ENCODE assay signal across 8 cellular contexts in genomic region chr19:12788682-12789097, GRCh38. TPM values are rescaled to one million over a fixed set of nuclear protein-coding genes. Genes with fewer than 3 reads are reported as not detected.
DNase-seq lines count a peak whose midpoint lies in the region; ATAC-seq, FAIRE-seq and TF ChIP-seq lines count a peak whose summit lies in the region.

No MANE protein-coding gene starts in this region.

- H3K9ac ChIP-seq in GM23248, result peak overlapping the region; percentile 98
- peak overlapping the region; percentile 84 for H3K9ac ChIP-seq in mammary epithelial cell (ENCODE audit: insufficient read depth, low read length)
- peak overlapping the region; percentile 97 for H3K9ac ChIP-seq in keratinocyte (ENCODE audit: control insufficient read depth, extremely low read depth, insufficient read depth, low read length)
- H3K9ac ChIP-seq in smooth muscle cell (ENCODE audit: low read depth), result peak overlapping the region; percentile 86

- H4K20me1 ChIP-seq in GM23248 (ENCODE audit: insufficient read depth) (no peaks in the 10 kb centered on the region), mammary epithelial cell (ENCODE audit: insufficient read depth, low read length) (peaks cover 12% of the 10 kb centered on the region), keratinocyte (ENCODE audit: control insufficient read depth, extremely low read depth, insufficient read depth, low read length) (peaks cover 11% of the 10 kb centered on the region), smooth muscle cell (ENCODE audit: low read depth) (peaks cover 20% of the 10 kb centered on the region)

- no peak for FAIRE-seq in keratinocyte (lab: Jason Lieb, UNC)

- in situ Hi-C loops in GM23248 (cut with MboI) (no loop called here), mammary epithelial cell (cut with MboI; ENCODE audit: low sequenced_read_pairs in 2 of 2) (no loop called here)

- no peak for TF ChIP-seq CTCF in RWPE2 (IDR thresholded peaks at IDR 0.05; ENCODE audit: poor library complexity, severe bottlenecking)
- TF ChIP-seq CTCF in mammary epithelial cell (conservative IDR thresholded peaks at IDR 0.05 in 1 of 2, IDR thresholded peaks at IDR 0.05 in 1 of 2; ENCODE audit: extremely low read depth in 1 of 2, insufficient read depth in 1 of 2, low read depth in 1 of 2, low read length in 2 of 2), result no peak
- peak in 1 of 3 experiments; percentile 19 for TF ChIP-seq CTCF in keratinocyte (optimal IDR thresholded peaks at IDR 0.05 in 1 of 3, IDR thresholded peaks at IDR 0.05 in 1 of 3, conservative IDR thresholded peaks at IDR 0.05 in 1 of 3; ENCODE audit: extremely low read depth in 1 of 3, insufficient read depth in 2 of 3, low read length in 3 of 3)
- no peak for TF ChIP-seq CTCF in smooth muscle cell (IDR thresholded peaks at IDR 0.05; ENCODE audit: borderline replicate concordance, insufficient read depth, poor library complexity, severe bottlenecking)

- peak overlapping the region; percentile 99 for H3K27ac ChIP-seq in GM23248
- peak overlapping the region; percentile 99 for H3K27ac ChIP-seq in RWPE2 (ENCODE audit: poor library complexity, severe bottlenecking)
- H3K27ac ChIP-seq in mammary epithelial cell (ENCODE audit: insufficient read depth, low read depth, low read length), result peak overlapping the region; percentile 90
- H3K27ac ChIP-seq in keratinocyte (ENCODE audit: control insufficient read depth, insufficient read depth, low read length), result peak overlapping the region; percentile 98
- peak overlapping the region; percentile 96 for H3K27ac ChIP-seq in smooth muscle cell (ENCODE audit: low read depth)

- dilution Hi-C loops in mammary epithelial cell (cut with HindIII; ENCODE audit: low sequenced_read_pairs), result no loop called here
- dilution Hi-C loops in keratinocyte (cut with MboI; ENCODE audit: extremely low pct_ligation_motif_present, low sequenced_read_pairs), result no loop called here

- H3K4me2 ChIP-seq in GM23248 (ENCODE audit: unreplicated experiment) (peak overlapping the region; percentile 91), mammary epithelial cell (ENCODE audit: insufficient read depth, low read depth, low read length) (peak overlapping the region; percentile 91), keratinocyte (ENCODE audit: control insufficient read depth, extremely low read depth, insufficient read depth, low read depth, low read length) (peak overlapping the region; percentile 99), smooth muscle cell (peak overlapping the region; percentile 89)

- intact Hi-C loops in mammary epithelial cell (cut with micrococcal nuclease), result loop anchor here (1.0 kb wide), 1 partner anchor 10 kb away; no protein-coding TSS in a partner anchor

- H2AFZ ChIP-seq in GM23248, result peak overlapping the region; percentile 12
- H2AFZ ChIP-seq in mammary epithelial cell (ENCODE audit: low read depth, low read length), result peak overlapping the region; percentile 9
- H2AFZ ChIP-seq in keratinocyte (ENCODE audit: control insufficient read depth, low read length), result peak overlapping the region; percentile 46
- H2AFZ ChIP-seq in smooth muscle cell (ENCODE audit: low read depth), result no peak overlapping the region

- no peaks in the 10 kb centered on the region for H3K36me3 ChIP-seq in GM23248 (ENCODE audit: low read depth)
- peaks cover 16% of the 10 kb centered on the region for H3K36me3 ChIP-seq in RWPE2 (ENCODE audit: low read depth)
- H3K36me3 ChIP-seq in mammary epithelial cell (ENCODE audit: insufficient read depth, low read length), result no peaks in the 10 kb centered on the region
- H3K36me3 ChIP-seq in keratinocyte (ENCODE audit: control insufficient read depth in 2 of 2, extremely low read depth in 1 of 2, insufficient read depth in 2 of 2, low read length in 2 of 2), result no peaks in the 10 kb centered on the region
- H3K36me3 ChIP-seq in smooth muscle cell (ENCODE audit: low read depth), result no peaks in the 10 kb centered on the region

- H3F3A ChIP-seq in GM23248 (ENCODE audit: insufficient read depth) (peaks cover 43% of the 10 kb centered on the region), smooth muscle cell (ENCODE audit: low read depth) (peaks cover 55% of the 10 kb centered on the region)

- WGBS in GM23248 (ENCODE audit: low coverage in 1 of 2, low lambda C conversion rate in 2 of 2, missing lambda C conversion rate in 2 of 2), 2 experiments, result 0% methylated on average over 10 to 12 of the region's 12 CpGs
- WGBS in mammary epithelial cell (ENCODE audit: low coverage, missing lambda C conversion rate), result 0% methylated on average over 2 of the region's 12 CpGs
- 5% methylated on average over 5 of the region's 12 CpGs for WGBS in smooth muscle cell (ENCODE audit: low lambda C conversion rate)

- H3K9me2 ChIP-seq in GM23248 (ENCODE audit: insufficient read depth), result no peaks in the 10 kb centered on the region

- H3K9me3 ChIP-seq in GM23248 (ENCODE audit: low read depth) (no peaks in the 10 kb centered on the region), RWPE2 (ENCODE audit: severe bottlenecking) (no peaks in the 10 kb centered on the region), mammary epithelial cell (replicated peaks; ENCODE audit: insufficient read depth, low read length) (no peaks in the 10 kb centered on the region), keratinocyte (ENCODE audit: control insufficient read depth, low read depth, low read length) (no peaks in the 10 kb centered on the region), smooth muscle cell (replicated peaks; ENCODE audit: low read depth) (no peaks in the 10 kb centered on the region)

- H3K9me1 ChIP-seq in keratinocyte (ENCODE audit: control insufficient read depth, extremely low read depth, insufficient read depth, low read length), result no peaks in the 10 kb centered on the region

- no peak for ATAC-seq in RWPE2 (ENCODE audit: low read depth)

- DNase-seq in CD1c-positive myeloid dendritic cell (ENCODE audit: extremely low spot score) (peak; percentile 84), GM23248 (peak; percentile 85), RWPE2 (ENCODE audit: low spot score) (peak; percentile 83), mammary epithelial cell (peak; percentile 78), keratinocyte (ENCODE audit: low read depth, low spot score) (no peak), smooth muscle cell (lab: John Stamatoyannopoulos, UW; ENCODE audit: unreplicated experiment) (peak; percentile 60), NCI-H1930 (lab: John Stamatoyannopoulos, UW) (no peak), cerebellum (ENCODE audit: low spot score) (no peak)

- no TSS peak for BruUV-seq in mammary epithelial cell (replicated peaks; lab: Mats Ljungman, UMichigan)

- CTCF ChIA-PET in mammary epithelial cell (lab: Charles Lee; ENCODE audit: low non-redundant PET), result no interaction called here

- H3K79me2 ChIP-seq in GM23248 (ENCODE audit: insufficient read depth), result peaks cover 19% of the 10 kb centered on the region
- H3K79me2 ChIP-seq in mammary epithelial cell (ENCODE audit: insufficient read depth, low read length), result peaks cover 25% of the 10 kb centered on the region
- peaks cover 19% of the 10 kb centered on the region for H3K79me2 ChIP-seq in keratinocyte (ENCODE audit: control insufficient read depth, insufficient read depth, low read length)
- peaks cover 20% of the 10 kb centered on the region for H3K79me2 ChIP-seq in smooth muscle cell (ENCODE audit: low read depth)

- peaks cover 29% of the 10 kb centered on the region for H3K4me1 ChIP-seq in GM23248 (ENCODE audit: insufficient read depth)
- peaks cover 53% of the 10 kb centered on the region for H3K4me1 ChIP-seq in RWPE2 (ENCODE audit: insufficient read depth, poor library complexity, severe bottlenecking)
- H3K4me1 ChIP-seq in mammary epithelial cell (ENCODE audit: insufficient read depth, low read length), result peaks cover 61% of the 10 kb centered on the region
- H3K4me1 ChIP-seq in keratinocyte (ENCODE audit: control insufficient read depth, extremely low read depth, insufficient read depth, low read length), result peaks cover 58% of the 10 kb centered on the region
- peaks cover 30% of the 10 kb centered on the region for H3K4me1 ChIP-seq in smooth muscle cell (ENCODE audit: low read depth)

- H3K27me3 ChIP-seq in GM23248 (replicated peaks; ENCODE audit: insufficient read depth), result no peaks in the 10 kb centered on the region
- H3K27me3 ChIP-seq in RWPE2 (ENCODE audit: insufficient read depth, poor library complexity, severe bottlenecking), result no peaks in the 10 kb centered on the region
- no peaks in the 10 kb centered on the region for H3K27me3 ChIP-seq in mammary epithelial cell (ENCODE audit: insufficient read depth, low read length)
- H3K27me3 ChIP-seq in keratinocyte (ENCODE audit: control insufficient read depth, extremely low read depth, insufficient read depth, low read length), result no peaks in the 10 kb centered on the region
- no peaks in the 10 kb centered on the region for H3K27me3 ChIP-seq in smooth muscle cell (ENCODE audit: low read depth)

- H3K4me3 ChIP-seq in GM23248, result peak overlapping the region; percentile 93
- peak overlapping the region; percentile 81 for H3K4me3 ChIP-seq in RWPE2 (ENCODE audit: severe bottlenecking)
- H3K4me3 ChIP-seq in mammary epithelial cell (replicated peaks in 1 of 3; ENCODE audit: insufficient read depth in 1 of 3, low read depth in 2 of 3, low read length in 3 of 3), result peak overlapping the region in 1 of 3 experiments; percentile 35
- H3K4me3 ChIP-seq in keratinocyte (ENCODE audit: control insufficient read depth in 2 of 3, extremely low read depth in 1 of 3, insufficient read depth in 2 of 3, low read depth in 1 of 3, low read length in 3 of 3), result peak overlapping the region in 2 of 3 experiments; percentile 48 to 49
- H3K4me3 ChIP-seq in smooth muscle cell, result peak overlapping the region; percentile 98

RNA-seq across cellular contexts. Expression of gene JUNB, which starts 2.6 kb away (rescaled TPM):
- total RNA-seq in GM23248 (2014; rRNA removed; shearing (Covaris generic)), result 159 and 195 TPM in 2 replicates
- polyA plus RNA-seq in GM23248 (2016; fragmentation: Nextera tagmentation; extraction: Ambion mirVana) (95.1 and 96.2 TPM in 2 replicates), mammary epithelial cell (83.3 TPM), keratinocyte (34.9 to 85.1 TPM (median 40.8 TPM) in 3 replicates), smooth muscle cell (1,281 and 1,575 TPM in 2 replicates)
- total RNA-seq in mammary epithelial cell (100 to 1,000 TPM; 135 to 173 TPM), smooth muscle cell (687 and 756 TPM in 2 replicates), cerebellum (9.0 TPM)
- polyA minus RNA-seq in mammary epithelial cell (12.6 TPM), keratinocyte (11.0 to 22.5 TPM (median 12.4 TPM) in 3 replicates)
- polyA plus RNA-seq in keratinocyte (2011; ENCODE audit: low read depth), result 87.3 TPM
- 13.1 and 47.4 TPM in 2 replicates for polyA plus RNA-seq in keratinocyte (2011; cell fraction: cytosol; rRNA removed)
- 62.8 and 88.1 TPM in 2 replicates for polyA plus RNA-seq in keratinocyte (2011; cell fraction: nucleus; rRNA removed)
- 52.4 and 163 TPM in 2 replicates for polyA plus RNA-seq in keratinocyte (2012; ENCODE audit: low replicate concordance)
- 133 TPM for polyA minus RNA-seq in keratinocyte (2011; cell fraction: cytosol; rRNA and poly(A)+ RNA removed)
- 57.9 and 81.1 TPM in 2 replicates for polyA minus RNA-seq in keratinocyte (2011; cell fraction: nucleus; rRNA and poly(A)+ RNA removed)

RNA-seq across cellular contexts. Expression of gene PRDX2, which starts 12.9 kb away (rescaled TPM):
- total RNA-seq in GM23248 (2014; rRNA removed; shearing (Covaris generic)), result 230 TPM in 2 replicates
- polyA plus RNA-seq in GM23248 (2016; fragmentation: Nextera tagmentation; extraction: Ambion mirVana), result 252 TPM in 2 replicates
- 100 to 1,000 TPM; 169 to 202 TPM for total RNA-seq in mammary epithelial cell
- 377 TPM for polyA plus RNA-seq in mammary epithelial cell
- polyA minus RNA-seq in mammary epithelial cell, result 324 TPM
- 119 to 301 TPM (median 154 TPM) in 3 replicates for polyA plus RNA-seq in keratinocyte
- 34.9 TPM for polyA plus RNA-seq in keratinocyte (2011; ENCODE audit: low read depth)
- 183 and 286 TPM in 2 replicates for polyA plus RNA-seq in keratinocyte (2011; cell fraction: cytosol; rRNA removed)
- 144 and 162 TPM in 2 replicates for polyA plus RNA-seq in keratinocyte (2011; cell fraction: nucleus; rRNA removed)
- polyA plus RNA-seq in keratinocyte (2012; ENCODE audit: low replicate concordance), result 185 and 240 TPM in 2 replicates
- 153 to 398 TPM (median 161 TPM) in 3 replicates for polyA minus RNA-seq in keratinocyte
- 196 TPM for polyA minus RNA-seq in keratinocyte (2011; cell fraction: cytosol; rRNA and poly(A)+ RNA removed)
- polyA minus RNA-seq in keratinocyte (2011; cell fraction: nucleus; rRNA and poly(A)+ RNA removed), result 47.3 and 53.6 TPM in 2 replicates
- total RNA-seq in smooth muscle cell, result 351 and 400 TPM in 2 replicates
- polyA plus RNA-seq in smooth muscle cell, result 371 and 391 TPM in 2 replicates
- total RNA-seq in cerebellum, result 150 TPM

RNA-seq across cellular contexts. Expression of gene THSD8, which starts 13.2 kb away (rescaled TPM):
- not detected in 2 replicates for total RNA-seq in GM23248 (2014; rRNA removed; shearing (Covaris generic))
- polyA plus RNA-seq in GM23248 (2016; fragmentation: Nextera tagmentation; extraction: Ambion mirVana), result 10.8 and 12.5 TPM in 2 replicates
- total RNA-seq in mammary epithelial cell, result 10 to 100 TPM in 1 of 2 donors, not detected in 1; 19.8 TPM
- polyA plus RNA-seq in mammary epithelial cell, result not detected
- 24.4 TPM for polyA minus RNA-seq in mammary epithelial cell
- polyA plus RNA-seq in keratinocyte, result 0.41 to 6.6 TPM (median 2.9 TPM) in 3 replicates
- polyA plus RNA-seq in keratinocyte (2011; ENCODE audit: low read depth), result not detected
- polyA plus RNA-seq in keratinocyte (2011; cell fraction: cytosol; rRNA removed), result 2.9 and 4.9 TPM in 2 replicates
- polyA plus RNA-seq in keratinocyte (2011; cell fraction: nucleus; rRNA removed), result 1.3 and 2.0 TPM in 2 replicates
- 2.6 and 8.7 TPM in 2 replicates for polyA plus RNA-seq in keratinocyte (2012; ENCODE audit: low replicate concordance)
- 2.4 to 10.5 TPM (median 4.4 TPM) in 3 replicates for polyA minus RNA-seq in keratinocyte
- not detected for polyA minus RNA-seq in keratinocyte (2011; cell fraction: cytosol; rRNA and poly(A)+ RNA removed)
- not detected in 2 replicates for polyA minus RNA-seq in keratinocyte (2011; cell fraction: nucleus; rRNA and poly(A)+ RNA removed)
- not detected in 2 replicates for total RNA-seq in smooth muscle cell
- 8.0 and 10.1 TPM in 2 replicates for polyA plus RNA-seq in smooth muscle cell
- total RNA-seq in cerebellum, result not detected

RNA-seq across cellular contexts. Expression of gene HOOK2, which starts 13.3 kb away (rescaled TPM):
- 17.1 TPM in 2 replicates for total RNA-seq in GM23248 (2014; rRNA removed; shearing (Covaris generic))
- polyA plus RNA-seq in GM23248 (2016; fragmentation: Nextera tagmentation; extraction: Ambion mirVana) (11.8 and 12.4 TPM in 2 replicates), mammary epithelial cell (21.3 TPM), keratinocyte (19.0 to 27.4 TPM (median 21.9 TPM) in 3 replicates), smooth muscle cell (14.6 and 48.3 TPM in 2 replicates)
- total RNA-seq in mammary epithelial cell (10 to 100 TPM; 32.3 to 63.6 TPM), smooth muscle cell (16.7 and 20.5 TPM in 2 replicates), cerebellum (21.7 TPM)
- polyA minus RNA-seq in mammary epithelial cell (5.7 TPM), keratinocyte (13.1 to 23.2 TPM (median 16.5 TPM) in 3 replicates)
- 61.4 TPM for polyA plus RNA-seq in keratinocyte (2011; ENCODE audit: low read depth)
- polyA plus RNA-seq in keratinocyte (2011; cell fraction: cytosol; rRNA removed), result 8.9 and 15.2 TPM in 2 replicates
- polyA plus RNA-seq in keratinocyte (2011; cell fraction: nucleus; rRNA removed), result 98.6 and 127 TPM in 2 replicates
- 31.3 and 34.6 TPM in 2 replicates for polyA plus RNA-seq in keratinocyte (2012; ENCODE audit: low replicate concordance)
- polyA minus RNA-seq in keratinocyte (2011; cell fraction: cytosol; rRNA and poly(A)+ RNA removed), result 9.2 TPM
- 14.9 and 26.8 TPM in 2 replicates for polyA minus RNA-seq in keratinocyte (2011; cell fraction: nucleus; rRNA and poly(A)+ RNA removed)

RNA-seq across cellular contexts. Expression of gene RNASEH2A, which starts 17.7 kb away (rescaled TPM):
- 8.2 and 16.9 TPM in 2 replicates for total RNA-seq in GM23248 (2014; rRNA removed; shearing (Covaris generic))
- 23.8 and 32.3 TPM in 2 replicates for polyA plus RNA-seq in GM23248 (2016; fragmentation: Nextera tagmentation; extraction: Ambion mirVana)
- total RNA-seq in mammary epithelial cell, result 10 to 100 TPM in 1 of 2 donors, 1 to 10 TPM in 1; 7.0 to 27.8 TPM
- polyA plus RNA-seq in mammary epithelial cell, result 71.6 TPM
- 24.4 TPM for polyA minus RNA-seq in mammary epithelial cell
- 12.7 to 32.5 TPM (median 19.7 TPM) in 3 replicates for polyA plus RNA-seq in keratinocyte
- 7.9 TPM for polyA plus RNA-seq in keratinocyte (2011; ENCODE audit: low read depth)
- polyA plus RNA-seq in keratinocyte (2011; cell fraction: cytosol; rRNA removed), result 6.9 and 11.9 TPM in 2 replicates
- polyA plus RNA-seq in keratinocyte (2011; cell fraction: nucleus; rRNA removed), result 9.2 and 9.7 TPM in 2 replicates
- polyA plus RNA-seq in keratinocyte (2012; ENCODE audit: low replicate concordance), result 5.0 and 21.3 TPM in 2 replicates
- 12.2 to 23.4 TPM (median 19.4 TPM) in 3 replicates for polyA minus RNA-seq in keratinocyte
- 43.7 TPM for polyA minus RNA-seq in keratinocyte (2011; cell fraction: cytosol; rRNA and poly(A)+ RNA removed)
- polyA minus RNA-seq in keratinocyte (2011; cell fraction: nucleus; rRNA and poly(A)+ RNA removed), result 3.6 and 5.5 TPM in 2 replicates
- total RNA-seq in smooth muscle cell, result 8.7 and 15.7 TPM in 2 replicates
- 34.8 and 34.9 TPM in 2 replicates for polyA plus RNA-seq in smooth muscle cell
- 13.6 TPM for total RNA-seq in cerebellum

Comparison
In these comparisons a context has a peak if more than half of its experiments do, and no peak if none do; other contexts are left out.
1. DNase-seq: peak in CD1c-positive myeloid dendritic cell (single experiment), GM23248 (single experiment), RWPE2 (single experiment), mammary epithelial cell (single experiment) and smooth muscle cell (single experiment); none in keratinocyte (single experiment), NCI-H1930 (0 of 2) and cerebellum (single experiment).
2. RNA of gene JUNB, which starts 2.6 kb away (total RNA-seq): 687 to 756 TPM in smooth muscle cell, 159 to 195 TPM in GM23248 and 135 to 173 TPM in mammary epithelial cell; 9.0 TPM in cerebellum (single experiment); every median in the first group is over 10 times any median in the second.
3. Peak in every context shown above with its lines, with median percentiles within 50 percentile points of each other: H3K27ac ChIP-seq, H3K4me2 ChIP-seq and H3K9ac ChIP-seq.